In genomic region chr10:80260295-80261243, GRCh38 we compare ENCODE assay signal across 8 cellular contexts. TPM values are rescaled to one million over a fixed set of nuclear protein-coding genes. Genes with fewer than 3 reads are reported as not detected.
A peak's percentile ranks its signal among the peaks of the same experiment; 100 is the strongest.
DNase-seq lines count a peak whose midpoint lies in the region; ATAC-seq and TF ChIP-seq lines count a peak whose summit lies in the region.

No MANE protein-coding gene starts in this region.

- 37 to 40% methylated on average over 18 to 19 of the region's 19 CpGs for WGBS in GM23248 (ENCODE audit: low coverage in 1 of 2, low lambda C conversion rate in 2 of 2, missing lambda C conversion rate in 2 of 2), 2 experiments

- no peak overlapping the region for H3K4me2 ChIP-seq in GM23248 (ENCODE audit: unreplicated experiment)

- H3K79me2 ChIP-seq in GM23248 (ENCODE audit: insufficient read depth) = no peaks in the 10 kb centered on the region

- H3K9me3 ChIP-seq in GM23248 (ENCODE audit: low read depth) = no peaks in the 10 kb centered on the region
- no peaks in the 10 kb centered on the region for H3K9me3 ChIP-seq in mucosa of descending colon

- peak; percentile 13 for DNase-seq in COLO829 (ENCODE audit: low spot score)
- DNase-seq in GM23248 = peak; percentile 23
- peak; percentile 25 for DNase-seq in SK-N-DZ (ENCODE audit: low spot score)
- DNase-seq in dermis blood vessel endothelial cell = peak; percentile 60
- peak in 1 of 3 donors; percentile 46 for DNase-seq in mucosa of descending colon

- no peak overlapping the region for H3K9ac ChIP-seq in GM23248

- in situ Hi-C loops in GM23248 (cut with MboI) = loop anchor here (25.0 kb wide), 1 partner anchor 698 kb away; the partner anchor contains the start of gene SFTPA2

- no peaks in the 10 kb centered on the region for H3K36me3 ChIP-seq in GM23248 (ENCODE audit: low read depth)
- H3K36me3 ChIP-seq in mucosa of descending colon (ENCODE audit: low read depth) = no peaks in the 10 kb centered on the region

- intact Hi-C loops in mucosa of descending colon (cut with DNase I, micrococcal nuclease) = no loop called here

- no peak overlapping the region for H2AFZ ChIP-seq in GM23248

- H3K9me2 ChIP-seq in GM23248 (ENCODE audit: insufficient read depth) = no peaks in the 10 kb centered on the region

- H4K20me1 ChIP-seq in GM23248 (ENCODE audit: insufficient read depth) = no peaks in the 10 kb centered on the region

- peak; percentile 73 for TF ChIP-seq CTCF in mucosa of descending colon (IDR thresholded peaks at IDR 0.05)

- no peak overlapping the region for H3K27ac ChIP-seq in GM23248

- H3K27me3 ChIP-seq in GM23248 (replicated peaks; ENCODE audit: insufficient read depth) = peaks cover 8% of the 10 kb centered on the region; the same call in 1 of the 2 replicates

- no peaks in the 10 kb centered on the region for H3F3A ChIP-seq in GM23248 (ENCODE audit: insufficient read depth)

- ATAC-seq in mucosa of descending colon = peak; percentile 61
- no peak for ATAC-seq in GM19452 (IDR thresholded peaks at IDR 0.05; ENCODE audit: unreplicated experiment)
- no peak for ATAC-seq in HG02642 (IDR thresholded peaks at IDR 0.05; ENCODE audit: poor library complexity, unreplicated experiment)
- ATAC-seq in HG03025 (IDR thresholded peaks at IDR 0.05; ENCODE audit: low FRiP score, unreplicated experiment) = no peak

- no peaks in the 10 kb centered on the region for H3K4me1 ChIP-seq in GM23248 (ENCODE audit: insufficient read depth)
- H3K4me1 ChIP-seq in mucosa of descending colon (ENCODE audit: low read depth) = no peaks in the 10 kb centered on the region

- H3K4me3 ChIP-seq in GM23248 (no peak overlapping the region), mucosa of descending colon (no peak overlapping the region)

RNA-seq across cellular contexts. Expression of gene MAT1A, which starts 28.9 kb away (rescaled TPM):
- not detected in 2 replicates for total RNA-seq in GM23248 (2014; rRNA removed; shearing (Covaris generic))
- polyA plus RNA-seq in GM23248 (2016; fragmentation: Nextera tagmentation; extraction: Ambion mirVana) = not detected in 2 replicates
- polyA plus RNA-seq in SK-N-DZ (2014; cell fraction: cytosol; rRNA removed) = not detected in 2 replicates
- not detected in 2 replicates for polyA plus RNA-seq in SK-N-DZ (2014; cell fraction: nucleus; rRNA removed)
- not detected in 2 replicates for total RNA-seq in dermis blood vessel endothelial cell
- under 1 TPM in 1 of 3 donors, not detected in 2; 0.89 TPM for total RNA-seq in mucosa of descending colon

RNA-seq across cellular contexts. Expression of gene ANXA11, which starts 55.2 kb away (rescaled TPM):
- total RNA-seq in GM23248 (2014; rRNA removed; shearing (Covaris generic)) = 116 and 121 TPM in 2 replicates
- 189 and 194 TPM in 2 replicates for polyA plus RNA-seq in GM23248 (2016; fragmentation: Nextera tagmentation; extraction: Ambion mirVana)
- 1.2 and 1.7 TPM in 2 replicates for polyA plus RNA-seq in SK-N-DZ (2014; cell fraction: cytosol; rRNA removed)
- polyA plus RNA-seq in SK-N-DZ (2014; cell fraction: nucleus; rRNA removed) = 0.92 and 1.2 TPM in 2 replicates
- total RNA-seq in dermis blood vessel endothelial cell (33.7 and 54.9 TPM in 2 replicates), mucosa of descending colon (100 to 1,000 TPM; 252 to 424 (median 367) TPM)
